ENCODE assay signal across 10 cellular contexts in the genomic region with DNA sequence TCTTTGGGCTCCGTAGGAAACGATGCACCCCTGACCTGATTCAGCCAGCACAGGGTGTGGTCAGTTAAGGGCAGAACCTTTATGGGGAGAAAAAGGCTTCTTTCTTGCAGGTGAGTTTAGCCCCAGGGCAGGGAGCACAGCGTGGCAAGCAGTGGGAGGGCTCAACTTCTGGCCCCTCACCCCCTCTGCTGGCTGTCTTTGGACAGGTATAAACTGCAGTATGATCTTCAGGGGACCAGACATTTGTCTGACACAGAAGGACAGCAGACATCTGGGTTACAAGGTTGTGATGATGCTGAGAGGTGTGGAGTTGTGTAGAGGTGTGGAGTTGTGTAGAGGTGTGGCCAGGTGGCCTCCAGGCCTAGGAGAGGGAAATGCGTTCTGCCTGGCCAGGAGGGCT.
A peak's percentile ranks its signal among the peaks of the same experiment; 100 is the strongest.
DNase-seq lines count a peak whose midpoint lies in the region; ATAC-seq, FAIRE-seq and TF ChIP-seq lines count a peak whose summit lies in the region.
"Had no signal": no experiment of that assay in that cellular context is flagged by ENCODE, and none has a peak within 500 bp of the region (broad histone marks: within the 10 kb centered on the region; RNA-seq: fewer than 3 reads in every experiment).

No MANE protein-coding gene starts in this region.

- no peaks in the 10 kb centered on the region for H3K4me1 ChIP-seq in Panc1 (ENCODE audit: control insufficient read depth, insufficient read depth, low read length)

- intact Hi-C loops in Panc1 (cut with micrococcal nuclease; ENCODE audit: unreplicated experiment) = loop anchor here (5.0 to 10.0 kb wide), 2 partner anchors 292 to 530 kb away; no protein-coding TSS in a partner anchor

- H3K36me3 ChIP-seq in Panc1 (ENCODE audit: control insufficient read depth, insufficient read depth, low read length) = no peaks in the 10 kb centered on the region

- ATAC-seq in Panc1 (no peak), HG03045 (IDR thresholded peaks at IDR 0.05; ENCODE audit: unreplicated experiment) (no peak)
- ATAC-seq: stimulated activated naive B cell treated with anti-CD40 and anti-IgM and Interleukin-4, amounts not matched to agents 10 μg/mL and 1 μg/mL and 100 μg/mL, for 72 hours had no signal

- peak; percentile 32 for TF ChIP-seq CTCF in D721Med (IDR thresholded peaks at IDR 0.05; ENCODE audit: insufficient read depth, missing control alignments)
- TF ChIP-seq CTCF in GM13977 (IDR thresholded peaks at IDR 0.05; ENCODE audit: extremely low read depth, insufficient read depth, missing control alignments) = peak; percentile 51
- peak; percentile 32 for TF ChIP-seq CTCF in Panc1 (IDR thresholded peaks at IDR 0.05)

- POLR2A ChIA-PET in Panc1 (lab: Charles Lee) = no interaction called here

- no peaks in the 10 kb centered on the region for H3K9me3 ChIP-seq in Panc1 (ENCODE audit: control insufficient read depth, insufficient read depth, low read depth, low read length)

- in situ Hi-C loops in GM13977 (cut with MboI; ENCODE audit: low pct_unique_long_range_greater_than_20kb, low sequenced_read_pairs, unreplicated experiment) (loop anchor here (10.0 to 25.0 kb wide), 3 partner anchors 210 to 703 kb away; no protein-coding TSS in a partner anchor), Panc1 (cut with HindIII; ENCODE audit: low pct_unique_long_range_greater_than_20kb, low sequenced_read_pairs) (no loop called here)

- DNase-seq in D721Med (ENCODE audit: insufficient read length, low spot score) = no peak
- DNase-seq in GM13977 (ENCODE audit: low spot score) = no peak
- no peak for DNase-seq in Panc1 (ENCODE audit: low read depth, low spot score)
- peak; percentile 57 for DNase-seq in iPS-NIHi7 (ENCODE audit: extremely low spot score)
- DNase-seq in NCI-H2107 treated with DMSO at 0.1 percent for 48 hours (lab: John Stamatoyannopoulos, UW; ENCODE audit: unreplicated experiment) = no peak
- DNase-seq in EL = no peak
- DNase-seq in HuH-7.5 (ENCODE audit: low spot score) = no peak
- DNase-seq: immature natural killer cell; stimulated activated naive B cell treated with anti-CD40 and anti-IgM and Interleukin-4, amounts not matched to agents 10 μg/mL and 1 μg/mL and 100 μg/mL, for 72 hours had no signal

- peaks cover 6% of the 10 kb centered on the region; the same call in 1 of the 2 replicates for H3K27me3 ChIP-seq in Panc1 (ENCODE audit: control insufficient read depth, insufficient read depth, low read length)

- no TSS peak for BruUV-seq in Panc1 (replicated peaks; lab: Mats Ljungman, UMichigan)

- FAIRE-seq in D721Med (lab: Jason Lieb, UNC) = no peak

- CTCF ChIA-PET in Panc1 (lab: Charles Lee) = no interaction called here

- H3K27ac ChIP-seq in Panc1 (ENCODE audit: low read length) = no peak overlapping the region

- H3K4me3 ChIP-seq in Panc1 (ENCODE audit: low read depth in 2 of 2, low read length in 2 of 2) = no peak overlapping the region
